In genomic region chr17:42819939-42820535, GRCh38 we compare ENCODE assay signal across 8 cellular contexts. TPM values are rescaled to one million over a fixed set of nuclear protein-coding genes. Genes with fewer than 3 reads are reported as not detected.
A peak's percentile ranks its signal among the peaks of the same experiment; 100 is the strongest.
DNase-seq lines count a peak whose midpoint lies in the region; ATAC-seq and TF ChIP-seq lines count a peak whose summit lies in the region.

No MANE protein-coding gene starts in this region.

- H3K27me3 Mint-ChIP-seq in activated T-cell treated with anti-CD3 and anti-CD28 coated beads, Interleukin-2, amount 50 U/mL, for 72 hours (ENCODE audit: low read depth) = no peaks in the 10 kb centered on the region

- TF ChIP-seq RAD21 in Ishikawa (IDR thresholded peaks at IDR 0.05; ENCODE audit: low read depth) = peak; percentile 39; the same call in 1 of the 2 replicates

- TF ChIP-seq EP300 in Ishikawa (IDR thresholded peaks at IDR 0.05; ENCODE audit: borderline replicate concordance) = no peak

- no peaks in the 10 kb centered on the region for H3K9me3 Mint-ChIP-seq in activated T-cell treated with anti-CD3 and anti-CD28 coated beads, Interleukin-2, amount 50 U/mL, for 72 hours

- in situ Hi-C loops in Panc1 (cut with HindIII; ENCODE audit: low pct_unique_long_range_greater_than_20kb, low sequenced_read_pairs) = no loop called here

- no peaks in the 10 kb centered on the region for H3K9me3 ChIP-seq in Panc1 (ENCODE audit: control insufficient read depth, insufficient read depth, low read depth, low read length)

- H3K27ac ChIP-seq in Panc1 (ENCODE audit: low read length) = no peak overlapping the region

- peaks cover 10 to 37% of the 10 kb centered on the region in 2 donors for H3K36me3 Mint-ChIP-seq in activated T-cell treated with anti-CD3 and anti-CD28 coated beads, Interleukin-2, amount 50 U/mL, for 72 hours (ENCODE audit: insufficient read depth in 2 of 2)

- POLR2A ChIA-PET in Panc1 (lab: Charles Lee) = no interaction called here

- H3K4me1 Mint-ChIP-seq in activated T-cell treated with anti-CD3 and anti-CD28 coated beads, Interleukin-2, amount 50 U/mL, for 72 hours (ENCODE audit: low read depth) = peaks cover 20% of the 10 kb centered on the region

- H3K36me3 ChIP-seq in Panc1 (ENCODE audit: control insufficient read depth, insufficient read depth, low read length) = peaks cover 4% of the 10 kb centered on the region

- H3K27me3 ChIP-seq in Panc1 (ENCODE audit: control insufficient read depth, insufficient read depth, low read length) = no peaks in the 10 kb centered on the region

- no peak overlapping the region for H3K27ac Mint-ChIP-seq in activated T-cell treated with anti-CD3 and anti-CD28 coated beads, Interleukin-2, amount 50 U/mL, for 72 hours

- no peak overlapping the region for H3K4me3 ChIP-seq in Panc1 (ENCODE audit: low read depth in 2 of 2, low read length in 2 of 2)

- H3K4me3 Mint-ChIP-seq in activated T-cell treated with anti-CD3 and anti-CD28 coated beads, Interleukin-2, amount 50 U/mL, for 72 hours = no peak overlapping the region

- intact Hi-C loops in Panc1 (cut with micrococcal nuclease; ENCODE audit: unreplicated experiment) = no loop called here

- CTCF ChIA-PET in Panc1 (lab: Charles Lee) = no interaction called here

- TF ChIP-seq CTCF in Panc1 (IDR thresholded peaks at IDR 0.05) = peak; percentile 76

- no peak; the same call in 1 of the 2 replicates for ATAC-seq in Panc1
- ATAC-seq in activated T-cell treated with anti-CD3 and anti-CD28 coated beads, Interleukin-2, amount 50 U/mL, for 72 hours (replicated peaks in 1 of 2) = peak; percentile 27 to 33
- no peak for ATAC-seq in GM21367 (IDR thresholded peaks at IDR 0.05; ENCODE audit: unreplicated experiment)

- H3K4me1 ChIP-seq in Panc1 (ENCODE audit: control insufficient read depth, insufficient read depth, low read length) = peaks cover 7% of the 10 kb centered on the region

- BruUV-seq in Panc1 (replicated peaks; lab: Mats Ljungman, UMichigan) = no TSS peak

- peak; percentile 68 for DNase-seq in COLO668 (lab: John Stamatoyannopoulos, UW; ENCODE audit: unreplicated experiment)
- no peak for DNase-seq in Panc1 (ENCODE audit: low read depth, low spot score)
- peak; percentile 73 to 77 for DNase-seq in activated T-cell treated with anti-CD3 and anti-CD28 coated beads, Interleukin-2, amount 50 U/mL, for 72 hours
- peak; percentile 45 for DNase-seq in foreskin melanocyte
- peak; percentile 42 to 60 for DNase-seq in stimulated activated CD4-positive, alpha-beta T cell treated with anti-CD3 and anti-CD28 coated beads, Interleukin-12 subunit alpha, Interleukin-12 subunit beta, amount 100 ng/mL, for 24 hours (ENCODE audit: low read depth in 2 of 2)
- no peak for DNase-seq in DMS79 treated with DMSO at 0.1 percent for 48 hours (lab: John Stamatoyannopoulos, UW)

TF ChIP-seq in Ishikawa, 13 proteins besides CTCF, POLR2A, EP300 and RAD21:
- TF ChIP-seq, protein P1, sequence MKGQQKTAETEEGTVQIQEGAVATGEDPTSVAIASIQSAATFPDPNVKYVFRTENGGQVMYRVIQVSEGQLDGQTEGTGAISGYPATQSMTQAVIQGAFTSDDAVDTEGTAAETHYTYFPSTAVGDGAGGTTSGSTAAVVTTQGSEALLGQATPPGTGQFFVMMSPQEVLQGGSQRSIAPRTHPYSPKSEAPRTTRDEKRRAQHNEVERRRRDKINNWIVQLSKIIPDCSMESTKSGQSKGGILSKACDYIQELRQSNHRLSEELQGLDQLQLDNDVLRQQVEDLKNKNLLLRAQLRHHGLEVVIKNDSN (IDR thresholded peaks at IDR 0.05) = no peak
- no peak for TF ChIP-seq CEBPB (IDR thresholded peaks at IDR 0.05)
- no peak for TF ChIP-seq NFIC (IDR thresholded peaks at IDR 0.05)

RNA-seq across cellular contexts. Expression of gene BECN1, which starts 4.0 kb away (rescaled TPM):
- total RNA-seq in Panc1 (2021; ENCODE audit: unreplicated experiment) = 61.8 TPM
- 76.7 TPM for polyA plus RNA-seq in Panc1 (2012; ENCODE audit: insufficient read length)
- total RNA-seq in activated T-cell treated with anti-CD3 and anti-CD28 coated beads, Interleukin-2, amount 50 U/mL, for 72 hours = 100 to 1,000 TPM in 1 of 2 donors, 10 to 100 TPM in 1; 98.4 to 100 TPM

RNA-seq across cellular contexts. Expression of gene PSME3, which starts 13.2 kb away (rescaled TPM):
- 110 TPM for total RNA-seq in Panc1 (2021; ENCODE audit: unreplicated experiment)
- polyA plus RNA-seq in Panc1 (2012; ENCODE audit: insufficient read length) = 135 TPM
- 10 to 100 TPM; 87.4 to 91.2 TPM for total RNA-seq in activated T-cell treated with anti-CD3 and anti-CD28 coated beads, Interleukin-2, amount 50 U/mL, for 72 hours

RNA-seq across cellular contexts. Expression of gene CNTD1, which starts 21.4 kb away (rescaled TPM):
- 0.13 TPM for total RNA-seq in Panc1 (2021; ENCODE audit: unreplicated experiment)
- polyA plus RNA-seq in Panc1 (2012; ENCODE audit: insufficient read length) = 0.34 TPM
- total RNA-seq in activated T-cell treated with anti-CD3 and anti-CD28 coated beads, Interleukin-2, amount 50 U/mL, for 72 hours = under 1 TPM; 0.22 to 0.32 TPM

RNA-seq across cellular contexts. Expression of gene COA3, which starts 21.5 kb away (rescaled TPM):
- 48.8 TPM for total RNA-seq in Panc1 (2021; ENCODE audit: unreplicated experiment)
- 72.6 TPM for polyA plus RNA-seq in Panc1 (2012; ENCODE audit: insufficient read length)
- total RNA-seq in activated T-cell treated with anti-CD3 and anti-CD28 coated beads, Interleukin-2, amount 50 U/mL, for 72 hours = 10 to 100 TPM; 21.9 to 23.9 TPM

RNA-seq across cellular contexts. Expression of gene AOC2, which starts 24.3 kb away (rescaled TPM):
- total RNA-seq in Panc1 (2021; ENCODE audit: unreplicated experiment) = 0.85 TPM
- polyA plus RNA-seq in Panc1 (2012; ENCODE audit: insufficient read length) = 0.57 TPM
- 10 to 100 TPM in 1 of 2 donors, 1 to 10 TPM in 1; 8.8 to 11.5 TPM for total RNA-seq in activated T-cell treated with anti-CD3 and anti-CD28 coated beads, Interleukin-2, amount 50 U/mL, for 72 hours

Comparison
In these comparisons a context has a peak if more than half of its experiments do, and no peak if none do; other contexts are left out.
1. DNase-seq: peak in COLO668 (single experiment), activated T-cell treated with anti-CD3 and anti-CD28 coated beads, Interleukin-2, amount 50 U/mL, for 72 hours (2 of 2), foreskin melanocyte (single experiment) and stimulated activated CD4-positive, alpha-beta T cell treated with anti-CD3 and anti-CD28 coated beads, Interleukin-12 subunit alpha, Interleukin-12 subunit beta, amount 100 ng/mL, for 24 hours (2 of 2); none in Panc1 (single experiment) and DMS79 treated with DMSO at 0.1 percent for 48 hours (single experiment).
2. ATAC-seq: peak in activated T-cell treated with anti-CD3 and anti-CD28 coated beads, Interleukin-2, amount 50 U/mL, for 72 hours (2 of 2); none in Panc1 (single experiment) and GM21367 (single experiment).